In the genomic region with DNA sequence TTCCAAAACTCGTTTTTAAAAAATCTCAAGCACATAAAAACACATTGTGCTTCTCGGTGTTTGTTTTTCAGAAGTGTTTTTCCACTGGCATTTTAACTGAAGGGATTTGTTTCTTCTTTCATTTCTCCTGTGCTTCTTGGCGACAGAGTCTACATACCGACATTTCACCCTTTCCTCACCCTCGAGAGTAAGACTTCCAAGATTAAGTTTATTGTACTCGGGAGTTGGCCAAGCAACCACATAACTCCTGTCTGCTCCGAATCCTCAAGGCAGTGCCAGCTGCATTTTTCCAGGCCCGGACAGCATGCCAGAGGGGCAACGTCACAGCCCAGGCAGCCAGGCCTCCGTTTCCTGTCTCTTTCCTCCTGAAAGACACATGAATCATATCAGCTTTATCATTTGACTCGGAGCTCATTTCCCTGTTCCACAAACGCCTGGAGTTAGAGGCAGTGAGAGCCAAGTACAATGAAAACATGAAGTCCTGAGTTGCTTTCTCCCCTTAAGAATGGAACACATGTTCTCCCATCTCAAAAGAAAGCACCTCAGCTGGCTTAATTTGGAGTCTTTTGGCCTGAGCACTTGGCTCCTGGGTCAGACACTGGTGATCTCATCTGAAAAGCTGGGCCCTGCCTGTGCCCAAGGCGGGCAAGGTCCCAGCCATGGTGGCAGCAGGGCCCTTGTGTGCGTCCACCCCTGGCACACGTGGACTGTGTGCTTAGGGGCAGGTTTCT, we compare ENCODE assay signal across 8 cellular contexts. TPM values are rescaled to one million over a fixed set of nuclear protein-coding genes. Genes with fewer than 3 reads are reported as not detected.
DNase-seq lines count a peak whose midpoint lies in the region; ATAC-seq and TF ChIP-seq lines count a peak whose summit lies in the region.

No MANE protein-coding gene starts in this region.

- H3K4me3 ChIP-seq in heart right ventricle (peak overlapping the region in 6 of 10 donors; percentile 8 to 36 (median 20)), rectal smooth muscle tissue (ENCODE audit: low read length) (peak overlapping the region; percentile 33)

- H3K27ac ChIP-seq in adipose tissue (ENCODE audit: low read depth, low read length) (peak overlapping the region; percentile 84), heart right ventricle (peak overlapping the region; percentile 75 to 92 (median 90)), rectal smooth muscle tissue (ENCODE audit: low read depth, low read length) (peak overlapping the region; percentile 94)

- H3K36me3 ChIP-seq in heart right ventricle = no peaks in the 10 kb centered on the region
- H3K36me3 ChIP-seq in rectal smooth muscle tissue (ENCODE audit: control insufficient read depth, insufficient read depth, low read length) = no peaks in the 10 kb centered on the region

- peak; percentile 84 to 95 (median 93) for ATAC-seq in heart right ventricle
- no peak for ATAC-seq in HG03442 (IDR thresholded peaks at IDR 0.05; ENCODE audit: unreplicated experiment)

- no peak for TF ChIP-seq CTCF in heart right ventricle (IDR thresholded peaks at IDR 0.05)

- DNase-seq in EL (peak; percentile 99), heart right ventricle (peak; percentile 86 to 87), NCI-H748 treated with DMSO at 0.1 percent for 48 hours (lab: John Stamatoyannopoulos, UW) (no peak), DMS79 treated with DMSO at 0.1 percent for 48 hours (lab: John Stamatoyannopoulos, UW) (no peak), NCI-H82 (lab: John Stamatoyannopoulos, UW) (no peak)

- intact Hi-C loops in heart right ventricle (cut with DNase I) = loop anchor here in 8 of 10 donors (2.0 to 10.0 kb wide), 6 partner anchors 59 to 84 kb away; partner anchors contain the start of gene PXDC1 (in 3 of the 8)

- peak overlapping the region; percentile 27 for H3K9ac ChIP-seq in rectal smooth muscle tissue (ENCODE audit: low read length)

- H3K27me3 ChIP-seq in heart right ventricle = no peaks in the 10 kb centered on the region
- no peaks in the 10 kb centered on the region for H3K27me3 ChIP-seq in rectal smooth muscle tissue (ENCODE audit: control insufficient read depth, insufficient read depth, low read length)

- WGBS in adipose tissue, 3 donors = 22 to 41% (median 34%) methylated on average over 15 of the region's 15 CpGs
- 11 to 14% methylated on average over 15 of the region's 15 CpGs for WGBS in heart right ventricle, 2 donors

- no peaks in the 10 kb centered on the region for H3K9me3 ChIP-seq in heart right ventricle

- H3K4me1 ChIP-seq in heart right ventricle (peaks cover 10 to 44% (median 38%) of the 10 kb centered on the region in 9 donors), rectal smooth muscle tissue (ENCODE audit: control insufficient read depth, insufficient read depth, low read length) (peaks cover 19% of the 10 kb centered on the region)

RNA-seq across cellular contexts. Expression of gene FAM50B, which starts 23.2 kb away (rescaled TPM):
- polyA plus RNA-seq in adipose tissue (10 to 100 TPM in 1 of 3 donors, 1 to 10 TPM in 2; 7.3 to 12.4 (median 9.2) TPM), heart right ventricle (10 to 100 TPM in 1 of 2 donors, 1 to 10 TPM in 1; 5.9 to 25.3 TPM)
- 10 to 100 TPM; 13.2 to 31.3 (median 22.4) TPM for total RNA-seq in heart right ventricle

Comparison
In these comparisons a context has a peak if more than half of its experiments do, and no peak if none do; other contexts are left out.
1. DNase-seq: peak in EL (single experiment) and heart right ventricle (2 of 2); none in NCI-H748 treated with DMSO at 0.1 percent for 48 hours (single experiment), DMS79 treated with DMSO at 0.1 percent for 48 hours (single experiment) and NCI-H82 (single experiment).
2. Peak in every context shown above with its lines, with median percentiles within 50 percentile points of each other: H3K27ac ChIP-seq.